In genomic region chr2:46990231-46990588, GRCh38 we compare ENCODE assay signal across 17 cellular contexts. TPM values are rescaled to one million over a fixed set of nuclear protein-coding genes. Genes with fewer than 3 reads are reported as not detected.
A peak's percentile ranks its signal among the peaks of the same experiment; 100 is the strongest.
DNase-seq lines count a peak whose midpoint lies in the region; ATAC-seq, FAIRE-seq and TF ChIP-seq lines count a peak whose summit lies in the region.
"Had no signal": no experiment of that assay in that cellular context is flagged by ENCODE, and none has a peak within 500 bp of the region (broad histone marks: within the 10 kb centered on the region; RNA-seq: fewer than 3 reads in every experiment).

No MANE protein-coding gene starts in this region.

- no peak overlapping the region for H2BK20ac ChIP-seq in IMR-90 (ENCODE audit: low read depth, low read length)

- intact Hi-C loops in IMR-90 (cut with micrococcal nuclease) (no loop called here), ascending aorta (cut with DNase I) (no loop called here)

- no peaks in the 10 kb centered on the region for H3K27me3 ChIP-seq in IMR-90 (ENCODE audit: control insufficient read depth, insufficient read depth, low read length)
- no peaks in the 10 kb centered on the region for H3K27me3 ChIP-seq in ascending aorta
- H3K27me3 ChIP-seq in muscle layer of duodenum (ENCODE audit: low read depth, low read length): no peaks in the 10 kb centered on the region
- H3K27me3 ChIP-seq: heart left ventricle had no signal

- H2BK15ac ChIP-seq in IMR-90 (ENCODE audit: low read depth, low read length): no peak overlapping the region

- no peak for TF ChIP-seq RAD21 in IMR-90 (IDR thresholded peaks at IDR 0.05; ENCODE audit: low read length)

- dilution Hi-C loops in IMR-90 (cut with HindIII; ENCODE audit: low sequenced_read_pairs, unreplicated experiment): no loop called here

- H3K27ac ChIP-seq in IMR-90 (ENCODE audit: insufficient read depth, low read length) (no peak overlapping the region), ascending aorta (peak overlapping the region; percentile 70 to 90), muscle layer of duodenum (ENCODE audit: low read length) (peak overlapping the region; percentile 39), substantia nigra (ENCODE audit: low read depth, low read length, poor library complexity, severe bottlenecking) (peak overlapping the region; percentile 99)

- peaks cover 5% of the 10 kb centered on the region for H3K9me1 ChIP-seq in IMR-90 (ENCODE audit: insufficient read depth, low read length)

- H3K36me3 ChIP-seq in IMR-90 (ENCODE audit: control insufficient read depth, insufficient read depth, low read length) (peaks cover 28% of the 10 kb centered on the region), ascending aorta (peaks cover 25% of the 10 kb centered on the region in 2 donors), muscle layer of duodenum (ENCODE audit: control insufficient read depth in 1 of 2, insufficient read depth in 2 of 2, low read length in 2 of 2) (peaks cover 22 to 31% of the 10 kb centered on the region in 2 donors)

- H3K4me1 ChIP-seq in IMR-90 (ENCODE audit: control insufficient read depth, insufficient read depth, low read length) (peaks cover 32% of the 10 kb centered on the region), ascending aorta (peaks cover 23 to 50% of the 10 kb centered on the region in 2 donors), muscle layer of duodenum (ENCODE audit: control insufficient read depth in 1 of 2, insufficient read depth in 2 of 2, low read length in 2 of 2) (peaks cover 44 to 51% of the 10 kb centered on the region in 2 donors)

- WGBS in IMR-90 (ENCODE audit: extremely low coverage in 2 of 2, insufficient read length in 1 of 2), 2 experiments: 100% methylated on average over 1 of the region's 4 CpGs; no CpG with 5 or more reads in 1 of the 2 experiments

- no peak for FAIRE-seq in RCC 7860 (lab: Jason Lieb, UNC)
- FAIRE-seq: D721Med, islet of Langerhans had no signal

- peak overlapping the region; percentile 51; the same call in 1 of the 2 replicates for H3K4ac ChIP-seq in IMR-90 (ENCODE audit: low read depth, low read length)

- CTCF ChIA-PET in IMR-90 (lab: Yijun Ruan, JAX): interaction anchor here (0.7 kb wide), 1 partner anchor 63 kb away, joined by 3 read pairs; no protein-coding TSS in a partner anchor

- H3K18ac ChIP-seq in IMR-90 (ENCODE audit: low read depth, low read length): no peak overlapping the region

- BruUV-seq in IMR-90 (replicated peaks; lab: Mats Ljungman, UMichigan): no TSS peak

- no peak overlapping the region for H3K56ac ChIP-seq in IMR-90 (ENCODE audit: extremely low read depth, insufficient read depth, low read length)

- H3K9me3 ChIP-seq in IMR-90 (ENCODE audit: control insufficient read depth, insufficient read depth, low read length) (no peaks in the 10 kb centered on the region), ascending aorta (no peaks in the 10 kb centered on the region), muscle layer of duodenum (ENCODE audit: control insufficient read depth in 1 of 2, low read length in 2 of 2) (no peaks in the 10 kb centered on the region)
- H3K9me3 ChIP-seq: heart left ventricle had no signal

- H2AK5ac ChIP-seq in IMR-90 (ENCODE audit: low read depth, low read length): no peak overlapping the region

- H3K9ac ChIP-seq in IMR-90 (ENCODE audit: low read depth, low read length): no peak overlapping the region

- no peak overlapping the region for H4K91ac ChIP-seq in IMR-90 (ENCODE audit: insufficient read depth, low read depth, low read length)

- no peak overlapping the region for H2AFZ ChIP-seq in IMR-90 (replicated peaks; ENCODE audit: low read length, poor library complexity)

- no peak for TF ChIP-seq POLR2A in IMR-90 (IDR thresholded peaks at IDR 0.05; ENCODE audit: low read depth, low read length)

- H3K4me3 ChIP-seq in IMR-90 (ENCODE audit: insufficient read depth, low read depth, low read length) (no peak overlapping the region), ascending aorta (no peak overlapping the region), muscle layer of duodenum (ENCODE audit: low read depth in 1 of 2, low read length in 2 of 2) (no peak overlapping the region)
- H3K4me3 ChIP-seq: heart left ventricle had no signal

- POLR2A ChIA-PET in IMR-90 (lab: Charles Lee; ENCODE audit: unreplicated experiment): interaction anchor here (0.8 kb wide), 1 partner anchor 182 kb away, joined by 3 read pairs; no protein-coding TSS in a partner anchor

- peaks cover 52 to 89% of the 10 kb centered on the region in 2 experiments for H3K79me1 ChIP-seq in IMR-90 (ENCODE audit: low read depth in 1 of 2, low read length in 2 of 2)

- no peak overlapping the region for H2AK9ac ChIP-seq in IMR-90 (replicated peaks; ENCODE audit: low read depth, low read length, poor library complexity)

- ATAC-seq in IMR-90 (ENCODE audit: low read depth) (no peak), GM19395 (IDR thresholded peaks at IDR 0.05; ENCODE audit: unreplicated experiment) (no peak)
- ATAC-seq: heart left ventricle; natural killer cell treated with Interleukin-12 subunit alpha and Interleukin-12 subunit beta and Interleukin-15 and Interleukin-18, amount 100 ng/mL, for 72 hours had no signal

- no peak overlapping the region for H2BK5ac ChIP-seq in IMR-90 (ENCODE audit: low read depth, low read length, poor library complexity, severe bottlenecking)

- H3K14ac ChIP-seq in IMR-90 (replicated peaks; ENCODE audit: low read depth, low read length): no peak overlapping the region

- H2BK120ac ChIP-seq in IMR-90 (ENCODE audit: low read depth, low read length): no peak overlapping the region

- no peak for TF ChIP-seq CTCF in IMR-90 (conservative IDR thresholded peaks at IDR 0.05; ENCODE audit: low read depth, low read length)
- TF ChIP-seq CTCF in ascending aorta (IDR thresholded peaks at IDR 0.05): no peak

- H4K5ac ChIP-seq in IMR-90 (ENCODE audit: low read depth, low read length): no peak overlapping the region

- no peak overlapping the region for H4K8ac ChIP-seq in IMR-90 (ENCODE audit: low read depth in 2 of 2, low read length in 2 of 2)

- in situ Hi-C loops in IMR-90 (cut with MboI; ENCODE audit: low sequenced_read_pairs): loop anchor here (5.0 to 10.0 kb wide), 2 partner anchors 165 to 332 kb away; partner anchors contain the start of gene STPG4

- H3K4me2 ChIP-seq in IMR-90 (ENCODE audit: low read depth, low read length): no peak overlapping the region

- peaks cover 8% of the 10 kb centered on the region; the same call in 1 of the 2 replicates for H4K20me1 ChIP-seq in IMR-90 (ENCODE audit: insufficient read depth, low read length)

- H3K23ac ChIP-seq in IMR-90 (ENCODE audit: low read depth, low read length): no peak overlapping the region

- DNase-seq in IMR-90 (no peak), ascending aorta (ENCODE audit: low spot score in 2 of 2) (no peak), substantia nigra (lab: John Stamatoyannopoulos, UW) (no peak), NCI-H1436 (lab: John Stamatoyannopoulos, UW) (no peak), cortex of kidney (lab: John Stamatoyannopoulos, UW) (no peak), RCC 7860 (ENCODE audit: low spot score) (no peak)
- DNase-seq: activated CD4-positive, alpha-beta memory T cell treated with anti-CD3 and anti-CD28 coated beads, Interleukin-2, amount 10 ng/mL, durations not matched to agents 7 days and 5 days; NCI-H1417; NCI-H2171 treated with DMSO at 0.1 percent for 48 hours; stimulated activated CD4-positive, alpha-beta T cell treated with anti-CD3 and anti-CD28 coated beads, Interleukin-15, amount 100 ng/mL, for 24 hours; stimulated activated naive CD4-positive, alpha-beta T cell treated with Interleukin-2 at 50 U/mL for 16 hours had no signal

TF ChIP-seq in IMR-90, 13 proteins besides CTCF, POLR2A, EP300 and RAD21:
- TF ChIP-seq CEBPB (IDR thresholded peaks at IDR 0.05; ENCODE audit: low read depth, low read length) (no peak), MXI1 (IDR thresholded peaks at IDR 0.05; ENCODE audit: borderline replicate concordance, low read depth, low read length) (no peak), ELK1 (IDR thresholded peaks at IDR 0.05; ENCODE audit: borderline replicate concordance, low read depth, low read length) (no peak), MAFK (IDR thresholded peaks at IDR 0.05; ENCODE audit: low read depth, low read length) (no peak), RCOR1 (IDR thresholded peaks at IDR 0.05; ENCODE audit: insufficient replicate concordance, low read length) (no peak)
TF ChIP-seq in IMR-90: peak in this region for 0.

RNA-seq across cellular contexts. Expression of gene TTC7A, which starts 49.2 kb away (rescaled TPM):
- 10.6 and 11.8 TPM in 2 replicates for total RNA-seq in IMR-90 (2012; rRNA removed)
- polyA plus RNA-seq in IMR-90 (2012; rRNA removed): 23.0 and 23.9 TPM in 2 replicates
- polyA plus RNA-seq in IMR-90 (2012; cell fraction: cytosol; rRNA removed): 13.6 and 14.0 TPM in 2 replicates
- 111 and 172 TPM in 2 replicates for polyA plus RNA-seq in IMR-90 (2012; cell fraction: nucleus; rRNA removed; ENCODE audit: low replicate concordance)
- total RNA-seq in ascending aorta: 181 TPM

Comparison
In these comparisons a context has a peak if more than half of its experiments do, and no peak if none do; other contexts are left out.
1. RNA of gene TTC7A, which starts 49.2 kb away (total RNA-seq): 181 TPM in ascending aorta (single experiment); 10.6 to 11.8 TPM in IMR-90; every median in the first group is over 10 times any median in the second.